8 cellular contexts compared by ENCODE assay signal in genomic region chr20:61263084-61263695, GRCh38. TPM values are rescaled to one million over a fixed set of nuclear protein-coding genes. Genes with fewer than 3 reads are reported as not detected.
A peak's percentile ranks its signal among the peaks of the same experiment; 100 is the strongest.
DNase-seq lines count a peak whose midpoint lies in the region; TF ChIP-seq lines count a peak whose summit lies in the region.

No MANE protein-coding gene starts in this region.

- DNase-seq in AG09309 (ENCODE audit: low read depth) (no peak), HL-60 (ENCODE audit: low read depth in 1 of 2, low spot score in 1 of 2) (peak in 1 of 2 experiments; percentile 13), immature natural killer cell (peak in 2 of 3 donors; percentile 5 to 14), testis (peak; percentile 47), NCI-H1105 treated with DMSO at 0.1 percent for 48 hours (lab: John Stamatoyannopoulos, UW) (no peak), DMS53 (lab: John Stamatoyannopoulos, UW) (no peak), GOT3 (lab: John Stamatoyannopoulos, UW) (no peak)
- peak; percentile 63 for DNase-seq in activated T-cell treated with anti-CD3 and anti-CD28 coated beads, Interleukin-2, amount 50 U/mL, for 48 hours

- H3K4me3 ChIP-seq in AG09309 (ENCODE audit: control insufficient read depth, low read depth, low read length) (no peak overlapping the region), HL-60 (replicated peaks; ENCODE audit: insufficient read depth, low read length) (no peak overlapping the region), testis (no peak overlapping the region)

- no peaks in the 10 kb centered on the region for H3K36me3 Mint-ChIP-seq in immature natural killer cell

- no peak for TF ChIP-seq POLR2A in testis (IDR thresholded peaks at IDR 0.05)

- H3K4me3 Mint-ChIP-seq in immature natural killer cell, result no peak overlapping the region

- no peaks in the 10 kb centered on the region for H3K4me1 ChIP-seq in testis

- no peaks in the 10 kb centered on the region for H3K36me3 ChIP-seq in testis (ENCODE audit: low read depth, missing control alignments)

- peaks cover 0 to 18% (median 3%) of the 10 kb centered on the region in 3 donors for H3K27me3 Mint-ChIP-seq in immature natural killer cell (ENCODE audit: low read depth in 3 of 3)

- no peaks in the 10 kb centered on the region for H3K4me1 Mint-ChIP-seq in immature natural killer cell

- no peak overlapping the region for H3K27ac Mint-ChIP-seq in immature natural killer cell

- H3K27ac ChIP-seq in HL-60 (replicated peaks) (no peak overlapping the region), testis (no peak overlapping the region)

- H3K27me3 ChIP-seq in HL-60 (ENCODE audit: insufficient read depth, poor library complexity, severe bottlenecking), result no peaks in the 10 kb centered on the region
- H3K27me3 ChIP-seq in testis, result no peaks in the 10 kb centered on the region

- H3K9me3 ChIP-seq in testis, result no peaks in the 10 kb centered on the region

- WGBS in testis, 2 donors, result 46 to 49% methylated on average over 10 of the region's 10 CpGs

- no peaks in the 10 kb centered on the region for H3K9me3 Mint-ChIP-seq in immature natural killer cell

- TF ChIP-seq CTCF in AG09309 (IDR thresholded peaks at IDR 0.05; ENCODE audit: control insufficient read depth, insufficient read depth, low read depth, low read length, missing control alignments) (peak; percentile 95), HL-60 (IDR thresholded peaks at IDR 0.05; ENCODE audit: insufficient read depth, low read length) (peak; percentile 68), testis (IDR thresholded peaks at IDR 0.05) (peak; percentile 22 to 80 (median 52))

- intact Hi-C loops in testis (cut with DNase I; ENCODE audit: low total_unique reads), result no loop called here

RNA-seq across cellular contexts. Expression of gene CDH4, which starts 11.1 kb away (rescaled TPM):
- polyA plus RNA-seq in immature natural killer cell (not detected), testis (ENCODE audit: insufficient read depth, low read depth, low replicate concordance) (1.4 TPM)
- 1 to 10 TPM; 1.9 to 3.3 TPM for total RNA-seq in testis

Comparison
In these comparisons a context has a peak if more than half of its experiments do, and no peak if none do; other contexts are left out.
1. DNase-seq: peak in activated T-cell treated with anti-CD3 and anti-CD28 coated beads, Interleukin-2, amount 50 U/mL, for 48 hours (2 of 2), immature natural killer cell (2 of 3) and testis (single experiment); none in AG09309 (single experiment), NCI-H1105 treated with DMSO at 0.1 percent for 48 hours (single experiment), DMS53 (single experiment) and GOT3 (single experiment).
2. Peak in every context shown above with its lines, with median percentiles within 50 percentile points of each other: CTCF ChIP-seq.